In genomic region chr17:30600062-30600829, GRCh38 we compare ENCODE assay signal across 8 cellular contexts.
DNase-seq lines count a peak whose midpoint lies in the region; ATAC-seq, FAIRE-seq and TF ChIP-seq lines count a peak whose summit lies in the region.

No MANE protein-coding gene starts in this region.

- no peak overlapping the region for H3K56ac ChIP-seq in H9 (ENCODE audit: insufficient read length, low read depth, low read length)

- H2AK5ac ChIP-seq in H9 (ENCODE audit: insufficient read length, low read length), result no peak overlapping the region

- H2BK12ac ChIP-seq in H9 (ENCODE audit: insufficient read length, low read depth, low read length), result no peak overlapping the region

- no peak overlapping the region for H2BK15ac ChIP-seq in H9 (ENCODE audit: low read depth, low read length)

- POLR2A ChIA-PET in GM10248 (lab: Yijun Ruan, JAX), result interaction anchor here (0.6 kb wide), 2 partner anchors 15 to 1306 kb away, joined by 3 to 4 read pairs; no protein-coding TSS in a partner anchor
- POLR2A ChIA-PET in activated naive CD8-positive, alpha-beta T cell treated with anti-CD3 and anti-CD28 coated beads, Interleukin-2, amount 10 ng/mL, durations not matched to agents 7 days and 5 days (lab: Charles Lee), result no interaction called here

- FAIRE-seq in pancreas (lab: Jason Lieb, UNC), result no peak

- H4K91ac ChIP-seq in H9 (ENCODE audit: insufficient read length, low read depth, low read length), result no peak overlapping the region

- peak; percentile 52 to 68 for TF ChIP-seq POLR2A in tibial nerve (IDR thresholded peaks at IDR 0.05)

- H3F3A ChIP-seq in Loucy (ENCODE audit: low read depth), result no peaks in the 10 kb centered on the region

- H3K27me3 ChIP-seq in H9 (ENCODE audit: insufficient read depth, low read length), result no peaks in the 10 kb centered on the region
- H3K27me3 ChIP-seq in Loucy (ENCODE audit: insufficient read depth, low read length, poor library complexity, severe bottlenecking), result no peaks in the 10 kb centered on the region
- no peaks in the 10 kb centered on the region for H3K27me3 ChIP-seq in cardiac muscle cell
- H3K27me3 ChIP-seq in pancreas, result no peaks in the 10 kb centered on the region
- no peaks in the 10 kb centered on the region for H3K27me3 ChIP-seq in tibial nerve

- H3K4me1 Mint-ChIP-seq in H9, result peaks cover 35 to 38% of the 10 kb centered on the region in 2 experiments
- peaks cover 14% of the 10 kb centered on the region for H3K4me1 Mint-ChIP-seq in activated naive CD8-positive, alpha-beta T cell treated with anti-CD3 and anti-CD28 coated beads, Interleukin-2, amount 10 ng/mL, durations not matched to agents 7 days and 5 days

- peak in 1 of 2 donors; percentile 90 for TF ChIP-seq EP300 in tibial nerve (IDR thresholded peaks at IDR 0.05)

- no peak overlapping the region for H4K8ac ChIP-seq in H9 (replicated peaks; ENCODE audit: insufficient read length, low read depth, low read length)

- H3K4me2 ChIP-seq in H9 (ENCODE audit: insufficient read depth, insufficient read length, low read length), result peak overlapping the region; percentile 49
- H3K4me2 ChIP-seq in Loucy (ENCODE audit: low read depth, low read length, poor library complexity, severe bottlenecking), result peak overlapping the region; percentile 75

- no peak overlapping the region for H3K4ac ChIP-seq in H9 (ENCODE audit: low read depth, low read length)

- H3K18ac ChIP-seq in H9 (ENCODE audit: insufficient read length, low read depth, low read length), result peak overlapping the region; percentile 95

- peaks cover 8 to 10% of the 10 kb centered on the region in 2 experiments for H3K9me3 Mint-ChIP-seq in H9
- H3K9me3 Mint-ChIP-seq in activated naive CD8-positive, alpha-beta T cell treated with anti-CD3 and anti-CD28 coated beads, Interleukin-2, amount 10 ng/mL, durations not matched to agents 7 days and 5 days, result no peaks in the 10 kb centered on the region

- H3K23me2 ChIP-seq in H9 (ENCODE audit: insufficient read length, low read depth, low read length, poor library complexity, severe bottlenecking), result peaks cover 6% of the 10 kb centered on the region

- H3K4me3 Mint-ChIP-seq in H9, result peak overlapping the region; percentile 96 to 100
- H3K4me3 Mint-ChIP-seq in activated naive CD8-positive, alpha-beta T cell treated with anti-CD3 and anti-CD28 coated beads, Interleukin-2, amount 10 ng/mL, durations not matched to agents 7 days and 5 days, result peak overlapping the region; percentile 96

- no peak overlapping the region for H3K23ac ChIP-seq in H9 (ENCODE audit: insufficient read length, low read depth, low read length)

- H3K27ac ChIP-seq in H9 (ENCODE audit: insufficient read length, low read depth, low read length) (no peak overlapping the region), cardiac muscle cell (peak overlapping the region; percentile 93), pancreas (peak overlapping the region; percentile 93 to 96 (median 96)), tibial nerve (peak overlapping the region; percentile 84 to 96 (median 95))

- TF ChIP-seq CTCF in GM10248 (IDR thresholded peaks at IDR 0.05; ENCODE audit: control extremely low read depth, extremely low read depth, low read depth, missing control alignments) (peak; percentile 55), H9 (conservative IDR thresholded peaks at IDR 0.05) (peak; percentile 66), Loucy (conservative IDR thresholded peaks at IDR 0.05; ENCODE audit: low read length) (peak; percentile 69), cardiac muscle cell (IDR thresholded peaks at IDR 0.05; ENCODE audit: low read depth, low read length) (peak; percentile 61), pancreas (IDR thresholded peaks at IDR 0.05) (peak; percentile 17 to 33 (median 26)), tibial nerve (IDR thresholded peaks at IDR 0.05) (peak; percentile 17 to 64 (median 50))

- no peaks in the 10 kb centered on the region; the same call in 1 of the 2 replicates for H3K4me1 ChIP-seq in H9 (ENCODE audit: insufficient read depth, low read length)
- peaks cover 27% of the 10 kb centered on the region for H3K4me1 ChIP-seq in Loucy (ENCODE audit: insufficient read depth, low read length, poor library complexity, severe bottlenecking)
- no peaks in the 10 kb centered on the region for H3K4me1 ChIP-seq in cardiac muscle cell (ENCODE audit: low read depth)
- H3K4me1 ChIP-seq in pancreas, result peaks cover 0 to 6% (median 0%) of the 10 kb centered on the region in 3 donors
- peaks cover 0 to 15% (median 4%) of the 10 kb centered on the region in 4 donors for H3K4me1 ChIP-seq in tibial nerve

- H3K9me3 ChIP-seq in H9 (ENCODE audit: control insufficient read depth, low read depth, low read length), result no peaks in the 10 kb centered on the region
- no peaks in the 10 kb centered on the region for H3K9me3 ChIP-seq in Loucy (ENCODE audit: insufficient read depth, low read depth, low read length)
- no peaks in the 10 kb centered on the region for H3K9me3 ChIP-seq in cardiac muscle cell (ENCODE audit: low read depth)
- no peaks in the 10 kb centered on the region for H3K9me3 ChIP-seq in pancreas
- no peaks in the 10 kb centered on the region for H3K9me3 ChIP-seq in tibial nerve

- DNase-seq in GM10248 (ENCODE audit: extremely low spot score), result peak; percentile 84
- DNase-seq in H9, result peak; percentile 93
- peak; percentile 75 for DNase-seq in activated naive CD8-positive, alpha-beta T cell treated with anti-CD3 and anti-CD28 coated beads, Interleukin-2, amount 10 ng/mL, durations not matched to agents 7 days and 5 days
- peak; percentile 83 to 90 for DNase-seq in cardiac muscle cell (ENCODE audit: low read depth in 1 of 2, low spot score in 1 of 2)
- DNase-seq in pancreas, result peak; percentile 80 to 95 (median 84)
- peak; percentile 40 to 51 for DNase-seq in tibial nerve (ENCODE audit: low spot score in 2 of 2)

- no peak overlapping the region for H2AFZ ChIP-seq in H9 (ENCODE audit: low read length)
- peak overlapping the region; percentile 89 for H2AFZ ChIP-seq in Loucy (ENCODE audit: low read length)

- no peak overlapping the region for H2BK20ac ChIP-seq in H9 (ENCODE audit: low read depth, low read length, poor library complexity, severe bottlenecking)

- CTCF ChIA-PET in GM10248 (lab: Yijun Ruan, JAX), result interaction anchor here (0.7 to 0.8 kb wide), 2 partner anchors 58 to 123 kb away, joined by 3 to 4 read pairs; partner anchors contain the start of gene GOSR1

- H3K36me3 ChIP-seq in Loucy (ENCODE audit: insufficient read depth, low read length), result no peaks in the 10 kb centered on the region
- H3K36me3 ChIP-seq in cardiac muscle cell, result no peaks in the 10 kb centered on the region
- no peaks in the 10 kb centered on the region for H3K36me3 ChIP-seq in pancreas
- no peaks in the 10 kb centered on the region for H3K36me3 ChIP-seq in tibial nerve

- WGBS in H9 (ENCODE audit: extremely low coverage, insufficient read length, low lambda C conversion rate), result no CpG with 5 or more reads among the region's 78 CpGs
- 0% methylated on average over 58 to 78 of the region's 78 CpGs for WGBS in pancreas, 2 donors
- WGBS in tibial nerve, 2 donors, result 1% methylated on average over 53 to 71 of the region's 78 CpGs

- no peaks in the 10 kb centered on the region for H3K79me1 ChIP-seq in H9 (ENCODE audit: insufficient read depth, low read depth, low read length, poor library complexity, severe bottlenecking)

- H4K20me1 ChIP-seq in H9 (ENCODE audit: control insufficient read depth, insufficient read depth, insufficient read length) (no peaks in the 10 kb centered on the region), Loucy (ENCODE audit: insufficient read depth, low read length, poor library complexity, severe bottlenecking) (peaks cover 25% of the 10 kb centered on the region)

- no peak overlapping the region for H4K5ac ChIP-seq in H9 (ENCODE audit: insufficient read length, low read depth, low read length)

- peak overlapping the region; percentile 93 for H3K14ac ChIP-seq in H9 (ENCODE audit: insufficient read depth, low read length)

- no peaks in the 10 kb centered on the region for H3K9me2 ChIP-seq in Loucy (replicated peaks; ENCODE audit: low read depth, low read length)

- peaks cover 2% of the 10 kb centered on the region; the same call in 1 of the 2 replicates for H3K27me3 Mint-ChIP-seq in H9 (ENCODE audit: low read depth)
- H3K27me3 Mint-ChIP-seq in activated naive CD8-positive, alpha-beta T cell treated with anti-CD3 and anti-CD28 coated beads, Interleukin-2, amount 10 ng/mL, durations not matched to agents 7 days and 5 days, result peaks cover 13% of the 10 kb centered on the region

- no peak overlapping the region for H2BK120ac ChIP-seq in H9 (ENCODE audit: low read depth, low read length, poor library complexity, severe bottlenecking)

- no peak overlapping the region for H3T11ph ChIP-seq in H9 (ENCODE audit: low read length)

- ATAC-seq in SK-N-SH treated with all-trans-retinoic acid at 6 μM for 48 hours (peak; percentile 97), pancreas (peak; percentile 95 to 98 (median 96))
- peak; percentile 90 for ATAC-seq in activated naive CD8-positive, alpha-beta T cell treated with anti-CD3 and anti-CD28 coated beads, Interleukin-2, amount 10 ng/mL, durations not matched to agents 7 days and 5 days (ENCODE audit: low read depth)

- H3K9ac ChIP-seq in H9 (ENCODE audit: extremely low read depth, insufficient read length, low read length), result peak overlapping the region; percentile 63
- H3K9ac ChIP-seq in Loucy (ENCODE audit: low read depth, low read length, poor library complexity, severe bottlenecking), result peak overlapping the region; percentile 81

- peaks cover 0 to 5% (median 0%) of the 10 kb centered on the region in 3 experiments; a peak in 4 of 7 replicates for H3K36me3 Mint-ChIP-seq in H9 (ENCODE audit: insufficient read depth in 1 of 3, low read depth in 3 of 3)
- peaks cover 3% of the 10 kb centered on the region for H3K36me3 Mint-ChIP-seq in activated naive CD8-positive, alpha-beta T cell treated with anti-CD3 and anti-CD28 coated beads, Interleukin-2, amount 10 ng/mL, durations not matched to agents 7 days and 5 days

- H3K79me2 ChIP-seq in H9 (ENCODE audit: insufficient read depth, low read length) (no peaks in the 10 kb centered on the region; the same call in 1 of the 2 replicates), Loucy (ENCODE audit: insufficient read depth, low read length) (peaks cover 44% of the 10 kb centered on the region)

- H3K4me3 ChIP-seq in Loucy (ENCODE audit: low read length, poor library complexity, severe bottlenecking), result peak overlapping the region; percentile 97
- H3K4me3 ChIP-seq in cardiac muscle cell, result peak overlapping the region; percentile 65
- peak overlapping the region; percentile 64 to 76 (median 75) for H3K4me3 ChIP-seq in pancreas
- peak overlapping the region; percentile 75 to 96 (median 85) for H3K4me3 ChIP-seq in tibial nerve

- H3K27ac Mint-ChIP-seq in H9, result peak overlapping the region in 2 of 3 experiments; percentile 27 to 84; a peak in 1 of 7 replicates
- H3K27ac Mint-ChIP-seq in activated naive CD8-positive, alpha-beta T cell treated with anti-CD3 and anti-CD28 coated beads, Interleukin-2, amount 10 ng/mL, durations not matched to agents 7 days and 5 days, result peak overlapping the region; percentile 76

- intact Hi-C loops in pancreas (cut with DNase I), result no loop called here

- H2BK5ac ChIP-seq in H9 (ENCODE audit: insufficient read length, low read length), result no peak overlapping the region

TF ChIP-seq in SK-N-SH treated with all-trans-retinoic acid at 6 μM for 48 hours, 23 proteins besides CTCF, POLR2A, EP300 and RAD21 (continues in another document):
- TF ChIP-seq ISL1 (CRISPR knock-in tag; IDR thresholded peaks at IDR 0.05), result no peak
